ENCODE assay signal across 18 cellular contexts in the genomic region with DNA sequence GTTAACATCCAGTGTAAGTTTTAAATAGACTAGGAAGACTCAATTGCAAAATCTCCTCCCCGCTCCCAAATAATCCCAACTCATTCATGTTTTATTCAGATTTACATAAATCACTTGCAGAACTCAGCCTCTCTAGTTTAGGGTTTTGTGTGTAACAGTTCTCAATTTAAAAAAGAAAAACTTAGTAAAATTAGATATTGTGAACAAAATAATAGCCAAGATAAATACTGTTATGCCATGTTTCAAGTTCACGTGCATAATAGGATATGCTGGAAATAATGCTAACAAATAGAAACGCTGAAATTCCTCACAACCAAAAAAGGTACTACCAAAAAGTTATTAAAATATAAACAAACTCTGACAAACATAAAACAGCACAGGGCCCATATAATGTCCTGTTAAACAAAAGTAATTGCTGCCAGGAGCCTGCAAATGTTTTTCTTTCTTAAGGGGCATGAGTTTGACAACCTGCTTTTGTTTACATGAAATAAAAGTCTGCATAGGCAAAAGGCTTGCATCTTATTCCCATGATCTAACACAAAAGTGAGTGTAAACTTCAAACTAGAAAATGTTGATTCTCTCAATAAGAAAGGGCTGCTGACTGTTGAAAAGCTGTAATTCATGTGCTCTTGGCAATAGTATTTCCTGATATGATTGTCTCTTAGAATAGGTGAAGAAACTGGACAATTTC. TPM values are rescaled to one million over a fixed set of nuclear protein-coding genes. Genes with fewer than 3 reads are reported as not detected.
DNase-seq lines count a peak whose midpoint lies in the region; TF ChIP-seq lines count a peak whose summit lies in the region.
"Had no signal": no experiment of that assay in that cellular context is flagged by ENCODE, and none has a peak within 500 bp of the region (broad histone marks: within the 10 kb centered on the region; RNA-seq: fewer than 3 reads in every experiment).

No MANE protein-coding gene starts in this region.

- DNase-seq in glutamatergic neuron (no peak), osteocyte (ENCODE audit: extremely low spot score, unreplicated experiment) (no peak), transverse colon (no peak), HUDEP-2 (lab: John Stamatoyannopoulos, UW; ENCODE audit: unreplicated experiment in 76 of 76) (no peak)
- DNase-seq in effector memory CD4-positive, alpha-beta T cell: no peak
- DNase-seq in activated T-cell treated with anti-CD3 and anti-CD28 coated beads, Interleukin-2, amount 50 U/mL, for 1 hour: no peak
- DNase-seq: BE2C; CD4-positive, alpha-beta memory T cell; DMS79; HCEC 1CT; MG63; NCI-H1105; NCI-H1930; NCI-H510A treated with DMSO at 0.1 percent for 48 hours; Peyer's patch; SHP77 had no signal

- H3K9me3 ChIP-seq in transverse colon: no peaks in the 10 kb centered on the region
- no peaks in the 10 kb centered on the region for H3K9me3 ChIP-seq in effector memory CD4-positive, alpha-beta T cell (ENCODE audit: control insufficient read depth, low read length)
- H3K9me3 ChIP-seq: BE2C, Peyer's patch had no signal

- intact Hi-C loops in transverse colon (cut with DNase I; ENCODE audit: low total_unique reads): loop anchor here (5.0 kb wide), 1 partner anchor 57 kb away; no protein-coding TSS in a partner anchor

- H3K4me1 Mint-ChIP-seq in brain: peaks cover 80% of the 10 kb centered on the region
- H3K4me1 Mint-ChIP-seq in glutamatergic neuron (ENCODE audit: low read depth, unreplicated experiment): peaks cover 25% of the 10 kb centered on the region
- peaks cover 70% of the 10 kb centered on the region for H3K4me1 Mint-ChIP-seq in osteocyte (ENCODE audit: unreplicated experiment)

- H3K27ac Mint-ChIP-seq in brain (peak overlapping the region in 2 of 5 experiments; percentile 96 to 97), glutamatergic neuron (ENCODE audit: unreplicated experiment) (no peak overlapping the region), osteocyte (ENCODE audit: unreplicated experiment) (peak overlapping the region; percentile 98)
- H3K27ac Mint-ChIP-seq: CD4-positive, alpha-beta memory T cell had no signal

- H3K4me3 Mint-ChIP-seq in brain: peak overlapping the region; percentile 44 to 83 (median 81)
- peak overlapping the region; percentile 41 for H3K4me3 Mint-ChIP-seq in glutamatergic neuron (ENCODE audit: unreplicated experiment)
- H3K4me3 Mint-ChIP-seq in osteocyte (ENCODE audit: unreplicated experiment): peak overlapping the region; percentile 3

- H3K27me3 ChIP-seq in transverse colon: no peaks in the 10 kb centered on the region
- peaks cover 28% of the 10 kb centered on the region for H3K27me3 ChIP-seq in effector memory CD4-positive, alpha-beta T cell (replicated peaks; ENCODE audit: control insufficient read depth, insufficient read depth, low read length, poor library complexity, severe bottlenecking)
- H3K27me3 ChIP-seq: BE2C had no signal

- 67 to 68% methylated on average over 3 of the region's 3 CpGs for WGBS in transverse colon (ENCODE audit: low coverage in 1 of 2), 2 donors

- in situ Hi-C loops in transverse colon (cut with MboI; ENCODE audit: low pct_ligation_motif_present in 1 of 4, low pct_unique_long_range_greater_than_20kb in 1 of 4, low sequenced_read_pairs in 3 of 4): no loop called here

- peaks cover 12% of the 10 kb centered on the region for H3K36me3 Mint-ChIP-seq in brain
- no peaks in the 10 kb centered on the region for H3K36me3 Mint-ChIP-seq in glutamatergic neuron (ENCODE audit: unreplicated experiment)
- H3K36me3 Mint-ChIP-seq in osteocyte (ENCODE audit: unreplicated experiment): peaks cover 6% of the 10 kb centered on the region
- H3K36me3 Mint-ChIP-seq: CD4-positive, alpha-beta memory T cell had no signal

- H3K4me1 ChIP-seq in transverse colon: peaks cover 11 to 74% (median 17%) of the 10 kb centered on the region in 4 donors
- H3K4me1 ChIP-seq in effector memory CD4-positive, alpha-beta T cell (ENCODE audit: control insufficient read depth, insufficient read depth, low read length, poor library complexity, severe bottlenecking): peaks cover 8% of the 10 kb centered on the region

- peaks cover 8% of the 10 kb centered on the region for H3K27me3 Mint-ChIP-seq in brain
- peaks cover 7% of the 10 kb centered on the region for H3K27me3 Mint-ChIP-seq in glutamatergic neuron (ENCODE audit: unreplicated experiment)
- H3K27me3 Mint-ChIP-seq in osteocyte (ENCODE audit: unreplicated experiment): no peaks in the 10 kb centered on the region

- no peak overlapping the region for H3K4me3 ChIP-seq in transverse colon
- H3K4me3 ChIP-seq in effector memory CD4-positive, alpha-beta T cell (ENCODE audit: insufficient read depth, low read depth, low read length, poor library complexity, severe bottlenecking): no peak overlapping the region
- H3K4me3 ChIP-seq: MG63, Peyer's patch had no signal

- no peak for TF ChIP-seq EP300 in transverse colon (IDR thresholded peaks at IDR 0.05; ENCODE audit: low read depth)

- TF ChIP-seq POLR2A in transverse colon (IDR thresholded peaks at IDR 0.05): no peak

- H3K36me3 ChIP-seq in transverse colon: no peaks in the 10 kb centered on the region
- H3K36me3 ChIP-seq in effector memory CD4-positive, alpha-beta T cell (ENCODE audit: control insufficient read depth, insufficient read depth, low read length): no peaks in the 10 kb centered on the region
- H3K36me3 ChIP-seq: BE2C, MG63, Peyer's patch had no signal

- H3K27ac ChIP-seq in transverse colon: peak overlapping the region; percentile 84 to 91 (median 90)
- H3K27ac ChIP-seq in effector memory CD4-positive, alpha-beta T cell (ENCODE audit: insufficient read depth, low read length, poor library complexity, severe bottlenecking): no peak overlapping the region
- H3K27ac ChIP-seq: KMS-11 had no signal

- no peaks in the 10 kb centered on the region for H3K9me3 Mint-ChIP-seq in brain
- peaks cover 2% of the 10 kb centered on the region for H3K9me3 Mint-ChIP-seq in glutamatergic neuron (ENCODE audit: unreplicated experiment)
- no peaks in the 10 kb centered on the region for H3K9me3 Mint-ChIP-seq in osteocyte (ENCODE audit: unreplicated experiment)

- TF ChIP-seq CTCF in brain (conservative IDR thresholded peaks at IDR 0.05) (no peak), glutamatergic neuron (IDR thresholded peaks at IDR 0.05; ENCODE audit: partially characterized antibody, unreplicated experiment) (no peak), osteocyte (IDR thresholded peaks at IDR 0.05) (no peak), transverse colon (IDR thresholded peaks at IDR 0.05) (no peak)

RNA-seq across cellular contexts. Expression of a gene that starts 2.9 kb away (rescaled TPM):
- 9.2 TPM for polyA plus RNA-seq in brain (ENCODE audit: insufficient read depth, low read depth, low replicate concordance)
- total RNA-seq in glutamatergic neuron (ENCODE audit: unreplicated experiment) (1.5 TPM), osteocyte (40.5 and 47.2 TPM in 2 replicates), transverse colon (1 to 10 TPM in 3 of 4 donors, under 1 TPM in 1; 0.60 to 6.7 (median 2.0) TPM)
- total RNA-seq: CD4-positive, alpha-beta memory T cell had no signal
- polyA plus RNA-seq: CD4-positive, alpha-beta memory T cell had no signal

Comparison
In these comparisons a context has a peak if more than half of its experiments do, and no peak if none do; other contexts are left out.
1. H3K4me3 Mint-ChIP-seq: peak in every context shown above with its lines; median percentile 81 in brain; 41 in glutamatergic neuron; 3 in osteocyte.